10 cellular contexts compared by ENCODE assay signal in the genomic region with DNA sequence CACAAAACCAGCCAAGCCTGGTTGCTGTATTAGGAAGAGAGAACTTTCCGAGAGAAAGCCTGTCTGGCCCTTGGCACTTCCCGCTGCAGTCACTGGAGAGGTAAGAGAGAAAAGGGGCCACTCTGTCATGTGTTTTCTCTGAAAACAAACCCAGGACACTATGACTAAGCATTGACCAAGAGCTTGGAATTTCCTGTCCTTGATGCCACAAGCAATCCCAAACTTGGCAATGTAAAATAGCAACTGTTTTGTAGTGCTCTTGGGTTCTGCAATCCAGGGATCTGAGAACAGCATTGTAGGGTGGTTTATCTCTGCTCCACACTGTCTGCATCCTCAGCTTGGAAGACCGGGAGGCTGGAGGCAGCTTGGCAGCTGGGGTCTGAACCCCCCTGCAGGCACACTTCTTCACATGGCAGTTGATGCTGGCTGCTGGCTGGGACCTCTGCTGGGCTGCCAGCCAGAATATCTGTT.
A peak's percentile ranks its signal among the peaks of the same experiment; 100 is the strongest.
DNase-seq lines count a peak whose midpoint lies in the region; ATAC-seq, FAIRE-seq and TF ChIP-seq lines count a peak whose summit lies in the region.
"Had no signal": no experiment of that assay in that cellular context is flagged by ENCODE, and none has a peak within 500 bp of the region (broad histone marks: within the 10 kb centered on the region; RNA-seq: fewer than 3 reads in every experiment).

No MANE protein-coding gene starts in this region.

- ATAC-seq in GM21576 (IDR thresholded peaks at IDR 0.05; ENCODE audit: unreplicated experiment) (no peak), GM18870 (IDR thresholded peaks at IDR 0.05; ENCODE audit: unreplicated experiment) (no peak)

- TF ChIP-seq CTCF in choroid plexus epithelial cell (conservative IDR thresholded peaks at IDR 0.05; ENCODE audit: low read depth, low read length), result no peak

- peak; percentile 77 for DNase-seq in A172 (ENCODE audit: low spot score)
- peak; percentile 29 for DNase-seq in HTR-8/SVneo (ENCODE audit: insufficient read length, low spot score)
- peak; percentile 71 for DNase-seq in choroid plexus epithelial cell (ENCODE audit: low read depth)
- DNase-seq in kidney tubule cell (ENCODE audit: low spot score), result peak; percentile 89
- DNase-seq in NCI-H510A treated with DMSO at 0.1 percent for 48 hours (lab: John Stamatoyannopoulos, UW), result no peak
- no peak for DNase-seq in NCI-H2081 (lab: John Stamatoyannopoulos, UW)
- DNase-seq: AML-193, NCI-H226 had no signal

- FAIRE-seq in HTR-8/SVneo (lab: Jason Lieb, UNC), result peak; percentile 23

- H3K4me3 ChIP-seq in choroid plexus epithelial cell (ENCODE audit: low read depth, low read length), result no peak overlapping the region

Comparison
In these comparisons a context has a peak if more than half of its experiments do, and no peak if none do; other contexts are left out.
1. DNase-seq: peak in A172 (single experiment), HTR-8/SVneo (single experiment), choroid plexus epithelial cell (single experiment) and kidney tubule cell (single experiment); none in NCI-H510A treated with DMSO at 0.1 percent for 48 hours (single experiment) and NCI-H2081 (0 of 2).